ENCODE assay signal across 14 cellular contexts in the genomic region with DNA sequence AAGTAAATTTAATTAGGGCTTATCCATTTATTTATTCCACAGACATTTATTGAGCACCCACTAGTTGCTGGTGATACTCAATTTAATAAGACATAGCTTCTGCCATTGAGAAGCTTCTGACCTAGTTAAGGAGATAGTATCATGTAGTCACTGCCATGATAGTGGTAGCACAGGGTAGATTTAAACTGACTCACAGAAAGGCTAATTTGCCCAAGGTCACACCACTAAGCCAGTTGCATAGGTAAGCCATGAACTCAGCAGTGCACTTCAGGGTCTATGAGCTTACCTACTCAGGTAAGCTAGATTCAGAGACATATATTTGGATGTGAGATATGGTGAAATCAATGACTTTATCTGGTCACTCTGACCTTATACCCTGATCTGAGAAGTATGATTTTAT.
A peak's percentile ranks its signal among the peaks of the same experiment; 100 is the strongest.
DNase-seq lines count a peak whose midpoint lies in the region; ATAC-seq and TF ChIP-seq lines count a peak whose summit lies in the region.
"Had no signal": no experiment of that assay in that cellular context is flagged by ENCODE, and none has a peak within 500 bp of the region (broad histone marks: within the 10 kb centered on the region; RNA-seq: fewer than 3 reads in every experiment).

No MANE protein-coding gene starts in this region.

- intact Hi-C loops in tibial artery (cut with DNase I; ENCODE audit: low total_unique reads), result no loop called here

- peaks cover 18% of the 10 kb centered on the region for H3K4me1 ChIP-seq in KMS-11 (ENCODE audit: low read depth, poor library complexity, severe bottlenecking)
- H3K4me1 ChIP-seq in tibial artery, result no peaks in the 10 kb centered on the region

- POLR2A ChIA-PET in activated naive CD8-positive, alpha-beta T cell treated with anti-CD3 and anti-CD28 coated beads, Interleukin-2, amount 10 ng/mL, durations not matched to agents 7 days and 5 days (lab: Charles Lee), result interaction anchor here (0.9 to 1.1 kb wide), 2 partner anchors 12 to 25 kb away, joined by 3 read pairs; no protein-coding TSS in a partner anchor

- H3K4me1 Mint-ChIP-seq in activated naive CD8-positive, alpha-beta T cell treated with anti-CD3 and anti-CD28 coated beads, Interleukin-2, amount 10 ng/mL, durations not matched to agents 7 days and 5 days, result peaks cover 22% of the 10 kb centered on the region
- peaks cover 20% of the 10 kb centered on the region for H3K4me1 Mint-ChIP-seq in activated naive CD8-positive, alpha-beta T cell treated with anti-CD3 and anti-CD28 coated beads for 36 hours

- H3K9me3 ChIP-seq in tibial artery, result no peaks in the 10 kb centered on the region

- no peak for ATAC-seq in activated naive CD8-positive, alpha-beta T cell treated with anti-CD3 and anti-CD28 coated beads, Interleukin-2, amount 10 ng/mL, durations not matched to agents 7 days and 5 days (ENCODE audit: low read depth)
- no peak for ATAC-seq in GM21717 (IDR thresholded peaks at IDR 0.05; ENCODE audit: unreplicated experiment)
- ATAC-seq: GM12878 had no signal

- TF ChIP-seq CTCF in KMS-11 (conservative IDR thresholded peaks at IDR 0.05; ENCODE audit: low read depth, low read length), result no peak
- TF ChIP-seq CTCF in brain microvascular endothelial cell (IDR thresholded peaks at IDR 0.05; ENCODE audit: low read depth, low read length, missing control alignments), result no peak
- TF ChIP-seq CTCF in tibial artery (IDR thresholded peaks at IDR 0.05), result no peak

- in situ Hi-C loops in brain microvascular endothelial cell (cut with HindIII; ENCODE audit: low pct_ligation_motif_present, low sequenced_read_pairs), result no loop called here

- H3K36me3 Mint-ChIP-seq in activated naive CD8-positive, alpha-beta T cell treated with anti-CD3 and anti-CD28 coated beads, Interleukin-2, amount 10 ng/mL, durations not matched to agents 7 days and 5 days, result peaks cover 11% of the 10 kb centered on the region
- no peaks in the 10 kb centered on the region for H3K36me3 Mint-ChIP-seq in activated naive CD8-positive, alpha-beta T cell treated with anti-CD3 and anti-CD28 coated beads for 36 hours

- H4K20me1 ChIP-seq in KMS-11 (ENCODE audit: insufficient read depth), result no peaks in the 10 kb centered on the region

- no peak overlapping the region for H2AFZ ChIP-seq in KMS-11 (ENCODE audit: low read depth)

- H3K9ac ChIP-seq in KMS-11, result no peak overlapping the region

- H3K9me3 Mint-ChIP-seq in activated naive CD8-positive, alpha-beta T cell treated with anti-CD3 and anti-CD28 coated beads, Interleukin-2, amount 10 ng/mL, durations not matched to agents 7 days and 5 days, result peaks cover 13% of the 10 kb centered on the region
- no peaks in the 10 kb centered on the region for H3K9me3 Mint-ChIP-seq in activated naive CD8-positive, alpha-beta T cell treated with anti-CD3 and anti-CD28 coated beads for 36 hours

- peaks cover 9% of the 10 kb centered on the region for H3K27me3 Mint-ChIP-seq in activated naive CD8-positive, alpha-beta T cell treated with anti-CD3 and anti-CD28 coated beads, Interleukin-2, amount 10 ng/mL, durations not matched to agents 7 days and 5 days
- peaks cover 13% of the 10 kb centered on the region for H3K27me3 Mint-ChIP-seq in activated naive CD8-positive, alpha-beta T cell treated with anti-CD3 and anti-CD28 coated beads for 36 hours

- peaks cover 37% of the 10 kb centered on the region; the same call in 1 of the 2 replicates for H3K27me3 ChIP-seq in KMS-11 (ENCODE audit: insufficient read depth, low read depth)
- no peaks in the 10 kb centered on the region for H3K27me3 ChIP-seq in brain microvascular endothelial cell (replicated peaks)
- no peaks in the 10 kb centered on the region for H3K27me3 ChIP-seq in tibial artery

- H3K36me3 ChIP-seq in KMS-11 (ENCODE audit: insufficient read depth) (no peaks in the 10 kb centered on the region), brain microvascular endothelial cell (replicated peaks) (no peaks in the 10 kb centered on the region), tibial artery (no peaks in the 10 kb centered on the region)

- no peak overlapping the region for H3K4me3 ChIP-seq in KMS-11 (IDR thresholded peaks at IDR 0.05; ENCODE audit: insufficient read depth, low read depth, low read length)
- H3K4me3 ChIP-seq in brain microvascular endothelial cell (ENCODE audit: low read depth, low read length), result no peak overlapping the region
- H3K4me3 ChIP-seq in tibial artery, result no peak overlapping the region
- H3K4me3 ChIP-seq: GM12878 had no signal

- no peaks in the 10 kb centered on the region for H3K79me2 ChIP-seq in KMS-11 (ENCODE audit: insufficient read depth, low read depth)

- peak overlapping the region; percentile 34 for H3K27ac Mint-ChIP-seq in activated naive CD8-positive, alpha-beta T cell treated with anti-CD3 and anti-CD28 coated beads, Interleukin-2, amount 10 ng/mL, durations not matched to agents 7 days and 5 days
- H3K27ac Mint-ChIP-seq in activated naive CD8-positive, alpha-beta T cell treated with anti-CD3 and anti-CD28 coated beads for 36 hours, result no peak overlapping the region
- H3K27ac Mint-ChIP-seq: CD4-positive, alpha-beta T cell had no signal

- no peak for DNase-seq in activated naive CD8-positive, alpha-beta T cell treated with anti-CD3 and anti-CD28 coated beads, Interleukin-2, amount 10 ng/mL, durations not matched to agents 7 days and 5 days
- no peak for DNase-seq in activated naive CD8-positive, alpha-beta T cell treated with anti-CD3 and anti-CD28 coated beads for 36 hours
- DNase-seq in brain microvascular endothelial cell (no peak), tibial artery (no peak), NAMALWA (ENCODE audit: low spot score) (no peak)
- DNase-seq: 8988T; AML-193; CD4-positive, alpha-beta T cell; DMS79; HCEC 1CT; HFFc6 had no signal

- H3K27ac ChIP-seq in KMS-11, result no peak overlapping the region
- peak overlapping the region; percentile 86 for H3K27ac ChIP-seq in brain microvascular endothelial cell
- H3K27ac ChIP-seq in tibial artery, result no peak overlapping the region

- H3K4me3 Mint-ChIP-seq in activated naive CD8-positive, alpha-beta T cell treated with anti-CD3 and anti-CD28 coated beads, Interleukin-2, amount 10 ng/mL, durations not matched to agents 7 days and 5 days, result no peak overlapping the region
- no peak overlapping the region for H3K4me3 Mint-ChIP-seq in activated naive CD8-positive, alpha-beta T cell treated with anti-CD3 and anti-CD28 coated beads for 36 hours
- H3K4me3 Mint-ChIP-seq: CD4-positive, alpha-beta T cell; HFFc6 had no signal

- H3K4me2 ChIP-seq in KMS-11, result peak overlapping the region; percentile 18; the same call in 1 of the 2 replicates
